Comparison of ENCODE assay signal across 10 cellular contexts in the genomic region with DNA sequence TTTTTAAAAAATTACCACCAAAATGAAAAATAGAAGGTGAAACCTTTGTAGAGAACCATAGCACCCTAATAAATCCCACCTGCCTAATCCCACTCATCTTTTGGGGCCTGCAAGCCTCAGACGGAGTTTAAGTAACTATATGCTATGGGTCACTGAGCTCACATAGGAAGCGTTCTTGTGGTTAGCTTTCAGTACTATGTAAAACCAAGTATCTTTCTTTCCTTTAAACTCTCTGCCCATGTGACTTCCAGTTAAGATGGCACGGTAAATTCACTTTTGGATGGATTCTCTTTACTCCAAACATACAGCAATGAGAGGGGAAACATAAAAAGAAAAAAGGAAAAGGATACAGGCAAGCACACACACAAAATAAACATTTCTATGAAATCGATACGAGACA. TPM values are rescaled to one million over a fixed set of nuclear protein-coding genes. Genes with fewer than 3 reads are reported as not detected.
DNase-seq lines count a peak whose midpoint lies in the region; ATAC-seq, FAIRE-seq and TF ChIP-seq lines count a peak whose summit lies in the region.
"Had no signal": no experiment of that assay in that cellular context is flagged by ENCODE, and none has a peak within 500 bp of the region (broad histone marks: within the 10 kb centered on the region; RNA-seq: fewer than 3 reads in every experiment).

No MANE protein-coding gene starts in this region.

- H3K9me3 Mint-ChIP-seq in activated CD8-positive, alpha-beta T cell treated with anti-CD3 and anti-CD28 coated beads for 36 hours, result no peaks in the 10 kb centered on the region

- no peak overlapping the region for H3K4me3 ChIP-seq in psoas muscle
- H3K4me3 ChIP-seq: cardiac muscle cell had no signal

- H3K36me3 Mint-ChIP-seq in activated CD8-positive, alpha-beta T cell treated with anti-CD3 and anti-CD28 coated beads for 36 hours (ENCODE audit: low read depth), result no peaks in the 10 kb centered on the region

- H3K27me3 Mint-ChIP-seq in activated CD8-positive, alpha-beta T cell treated with anti-CD3 and anti-CD28 coated beads for 36 hours, result no peaks in the 10 kb centered on the region

- peaks cover 20% of the 10 kb centered on the region for H3K4me1 Mint-ChIP-seq in activated CD8-positive, alpha-beta T cell treated with anti-CD3 and anti-CD28 coated beads for 36 hours (ENCODE audit: low read depth)

- no peaks in the 10 kb centered on the region for H3K9me3 ChIP-seq in psoas muscle

- H3K27ac Mint-ChIP-seq in activated CD8-positive, alpha-beta T cell treated with anti-CD3 and anti-CD28 coated beads for 36 hours, result peak overlapping the region; percentile 75

- no peak overlapping the region for H3K4me3 Mint-ChIP-seq in activated CD8-positive, alpha-beta T cell treated with anti-CD3 and anti-CD28 coated beads for 36 hours

- POLR2A ChIA-PET in activated CD8-positive, alpha-beta T cell treated with anti-CD3 and anti-CD28 coated beads for 36 hours (lab: Charles Lee), result no interaction called here

- H3K36me3 ChIP-seq in psoas muscle (ENCODE audit: insufficient read depth in 1 of 2, low read depth in 1 of 2), result no peaks in the 10 kb centered on the region
- H3K36me3 ChIP-seq: cardiac muscle cell had no signal

- ATAC-seq in GM19397 (IDR thresholded peaks at IDR 0.05; ENCODE audit: unreplicated experiment), result peak; percentile 66
- peak; percentile 72 for ATAC-seq in HG02973 (IDR thresholded peaks at IDR 0.05; ENCODE audit: unreplicated experiment)
- peak; percentile 71 for ATAC-seq in activated CD8-positive, alpha-beta T cell treated with anti-CD3 and anti-CD28 coated beads for 36 hours
- ATAC-seq in psoas muscle, result no peak

- WGBS in psoas muscle, 3 donors, result 89 to 91% (median 90%) methylated on average over 5 of the region's 5 CpGs

- no peak for TF ChIP-seq CTCF in activated CD8-positive, alpha-beta T cell treated with anti-CD3 and anti-CD28 coated beads for 36 hours (IDR thresholded peaks at IDR 0.05)
- no peak for TF ChIP-seq CTCF in psoas muscle (IDR thresholded peaks at IDR 0.05)

- no peak for TF ChIP-seq POLR2A in GM12892 (IDR thresholded peaks at IDR 0.05; ENCODE audit: low read depth, low read length)
- TF ChIP-seq POLR2A in H54 (IDR thresholded peaks at IDR 0.05; ENCODE audit: low read depth, low read length), result no peak

- CTCF ChIA-PET in activated CD8-positive, alpha-beta T cell treated with anti-CD3 and anti-CD28 coated beads for 36 hours (lab: Charles Lee), result interaction anchor here (1.0 to 2.4 kb wide), 2 partner anchors 70 to 967 kb away, joined by 3 to 7 read pairs; no protein-coding TSS in a partner anchor

- no peaks in the 10 kb centered on the region for H3K27me3 ChIP-seq in psoas muscle (ENCODE audit: insufficient read depth in 3 of 3, low read length in 2 of 3)
- H3K27me3 ChIP-seq: cardiac muscle cell had no signal

- peak; percentile 56 for FAIRE-seq in GM12892 (lab: Jason Lieb, UNC)
- no peak for FAIRE-seq in H54 (lab: Jason Lieb, UNC)

- intact Hi-C loops in activated CD8-positive, alpha-beta T cell treated with anti-CD3 and anti-CD28 coated beads for 36 hours (cut with micrococcal nuclease), result no loop called here
- intact Hi-C loops in psoas muscle (cut with DNase I), result no loop called here

- DNase-seq in GM12892 (ENCODE audit: insufficient read length) (no peak), psoas muscle (no peak), H54 (ENCODE audit: insufficient read length, low spot score) (no peak), DMS 273 treated with DMSO at 0.1 percent for 48 hours (lab: John Stamatoyannopoulos, UW) (no peak), NCI-H2171 (lab: John Stamatoyannopoulos, UW) (no peak)
- no peak for DNase-seq in activated CD8-positive, alpha-beta T cell treated with anti-CD3 and anti-CD28 coated beads for 36 hours
- DNase-seq: activated CD8-positive, alpha-beta memory T cell treated with anti-CD3 and anti-CD28 coated beads for 24 hours had no signal

- H3K27ac ChIP-seq in psoas muscle, result no peak overlapping the region
- H3K27ac ChIP-seq: cardiac muscle cell had no signal

- no peaks in the 10 kb centered on the region for H3K4me1 ChIP-seq in psoas muscle

RNA-seq across cellular contexts. Expression of gene FANCC, which starts 50.9 kb away (rescaled TPM):
- polyA plus RNA-seq in GM12892 (2012; ENCODE audit: missing spikeins), result 6.7 TPM
- 10 to 100 TPM; 11.5 to 12.4 TPM for total RNA-seq in activated CD8-positive, alpha-beta T cell treated with anti-CD3 and anti-CD28 coated beads for 36 hours
- total RNA-seq in psoas muscle, result 1 to 10 TPM; 2.1 to 5.2 (median 4.2) TPM
- polyA plus RNA-seq in psoas muscle, result 1 to 10 TPM; 2.2 to 3.6 (median 2.4) TPM

Comparison
In these comparisons a context has a peak if more than half of its experiments do, and no peak if none do; other contexts are left out.
1. ATAC-seq: peak in GM19397 (single experiment), HG02973 (single experiment) and activated CD8-positive, alpha-beta T cell treated with anti-CD3 and anti-CD28 coated beads for 36 hours (single experiment); none in psoas muscle (0 of 4).